In genomic region chr7:105611856-105612775, GRCh38 we compare ENCODE assay signal across 1 cellular context.
TF ChIP-seq lines count a peak whose summit lies in the region.

No MANE protein-coding gene starts in this region.

TF ChIP-seq in SK-N-SH, 30 proteins besides CTCF, POLR2A, EP300 and RAD21 (continued from another document):
- TF ChIP-seq REST (IDR thresholded peaks at IDR 0.05; ENCODE audit: low read depth, low read length), result no peak
- TF ChIP-seq YY1 (IDR thresholded peaks at IDR 0.05; ENCODE audit: low read depth), result no peak
TF ChIP-seq in SK-N-SH: peak in this region for 0.
